Comparison of ENCODE assay signal across 8 cellular contexts in genomic region chr13:97223711-97224461, GRCh38. TPM values are rescaled to one million over a fixed set of nuclear protein-coding genes. Genes with fewer than 3 reads are reported as not detected.
A peak's percentile ranks its signal among the peaks of the same experiment; 100 is the strongest.
DNase-seq lines count a peak whose midpoint lies in the region; ATAC-seq lines count a peak whose summit lies in the region.

No MANE protein-coding gene starts in this region.

- H3K36me3 Mint-ChIP-seq in activated naive CD4-positive, alpha-beta T cell treated with anti-CD3 and anti-CD28 coated beads, Interleukin-2, amount 50 U/mL, for 24 hours: no peaks in the 10 kb centered on the region

- H3K27ac Mint-ChIP-seq in activated naive CD4-positive, alpha-beta T cell treated with anti-CD3 and anti-CD28 coated beads, Interleukin-2, amount 50 U/mL, for 24 hours: peak overlapping the region; percentile 95

- peak; percentile 22 for DNase-seq in COR-L47 (lab: John Stamatoyannopoulos, UW)
- DNase-seq in H4 (ENCODE audit: low spot score): peak; percentile 56
- DNase-seq in NCI-H524 (lab: John Stamatoyannopoulos, UW): peak; percentile 85 to 92
- DNase-seq in glomerular visceral epithelial cell (ENCODE audit: extremely low spot score): peak; percentile 88
- peak in 31 of 56 donors; percentile 9 to 73 (median 44) for DNase-seq in nucleus accumbens (lab: John Stamatoyannopoulos, UW)
- DNase-seq in stimulated activated CD4-positive, alpha-beta T cell treated with anti-CD3 and anti-CD28 coated beads, Interleukin-12 subunit alpha, Interleukin-12 subunit beta, amount 100 ng/mL, for 4 hours: no peak

- no peaks in the 10 kb centered on the region for H3K9me3 Mint-ChIP-seq in activated naive CD4-positive, alpha-beta T cell treated with anti-CD3 and anti-CD28 coated beads, Interleukin-2, amount 50 U/mL, for 24 hours

- H3K4me1 Mint-ChIP-seq in activated naive CD4-positive, alpha-beta T cell treated with anti-CD3 and anti-CD28 coated beads, Interleukin-2, amount 50 U/mL, for 24 hours: peaks cover 60% of the 10 kb centered on the region

- H3K4me3 Mint-ChIP-seq in activated naive CD4-positive, alpha-beta T cell treated with anti-CD3 and anti-CD28 coated beads, Interleukin-2, amount 50 U/mL, for 24 hours: peak overlapping the region; percentile 93

- no peak for ATAC-seq in HG02938 (IDR thresholded peaks at IDR 0.05; ENCODE audit: unreplicated experiment)

- H3K27me3 Mint-ChIP-seq in activated naive CD4-positive, alpha-beta T cell treated with anti-CD3 and anti-CD28 coated beads, Interleukin-2, amount 50 U/mL, for 24 hours: no peaks in the 10 kb centered on the region

RNA-seq across cellular contexts. Expression of gene MBNL2, which starts 1.8 kb away (rescaled TPM):
- total RNA-seq in H4 (2014; rRNA removed; shearing (Covaris generic)): 13.7 and 28.0 TPM in 2 replicates
